Comparison of ENCODE assay signal across 31 cellular contexts in the genomic region with DNA sequence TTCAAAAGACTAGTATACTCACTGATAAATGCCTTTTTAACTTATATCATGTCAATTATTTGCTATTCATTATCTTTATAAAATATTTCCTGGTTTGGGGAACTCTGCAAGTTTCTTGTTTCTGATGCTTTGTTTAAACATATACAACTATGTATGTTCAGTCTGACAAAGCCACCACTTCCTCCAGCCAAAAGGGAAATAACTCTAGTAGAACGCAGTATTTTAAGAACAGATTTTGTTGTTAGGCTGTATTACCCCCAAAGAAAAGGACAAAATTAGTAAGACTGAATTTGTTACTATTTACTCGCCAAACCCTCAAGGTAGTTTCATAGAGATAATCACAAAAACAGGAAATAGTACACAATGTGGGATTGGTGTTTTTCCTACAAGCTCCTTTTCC.
"Had no signal": no experiment of that assay in that cellular context is flagged by ENCODE, and none has a peak within 500 bp of the region (broad histone marks: within the 10 kb centered on the region; RNA-seq: fewer than 3 reads in every experiment).

No MANE protein-coding gene starts in this region.

- ATAC-seq: PC-3 had no signal

- H3K36me3 ChIP-seq: Peyer's patch, SJSA1 had no signal

- H3K4me1 ChIP-seq: Peyer's patch, SJSA1 had no signal

- H3K27me3 ChIP-seq: Peyer's patch, SJSA1 had no signal

- H3K9me3 ChIP-seq: Peyer's patch, SJSA1, SK-N-SH had no signal

- DNase-seq: NCI-H1048, NCI-H1092 treated with DMSO at 0.1 percent for 48 hours, NCI-H1105 treated with DMSO at 0.1 percent for 48 hours, NCI-H1417, NCI-H1436, NCI-H146, NCI-H1694, NCI-H187, NCI-H1930, NCI-H2029 treated with DMSO at 0.1 percent for 48 hours, NCI-H2081 treated with DMSO at 0.1 percent for 48 hours, NCI-H2107, NCI-H2171, NCI-H226, NCI-H446 treated with DMSO at 0.1 percent for 48 hours, NCI-H510A, NCI-H524, NCI-H526, NCI-H69, NCI-H748 treated with DMSO at 0.1 percent for 48 hours, NCI-H82, OCI-M1, PC-3, Peyer's patch, Right ventricle myocardium superior, RPMI8226, SHP77 treated with DMSO at 0.1 percent for 48 hours, SK-N-SH, SW 1271, T-helper 1 cell had no signal

- H3K9ac ChIP-seq: SK-N-SH had no signal

- H3K4me2 ChIP-seq: SK-N-SH had no signal

- H3K27ac ChIP-seq: Peyer's patch, SJSA1 had no signal

- H3K9me2 ChIP-seq: SK-N-SH had no signal

- H3K4me3 ChIP-seq: Peyer's patch, SJSA1 had no signal
